ENCODE assay signal across 8 cellular contexts in the genomic region with DNA sequence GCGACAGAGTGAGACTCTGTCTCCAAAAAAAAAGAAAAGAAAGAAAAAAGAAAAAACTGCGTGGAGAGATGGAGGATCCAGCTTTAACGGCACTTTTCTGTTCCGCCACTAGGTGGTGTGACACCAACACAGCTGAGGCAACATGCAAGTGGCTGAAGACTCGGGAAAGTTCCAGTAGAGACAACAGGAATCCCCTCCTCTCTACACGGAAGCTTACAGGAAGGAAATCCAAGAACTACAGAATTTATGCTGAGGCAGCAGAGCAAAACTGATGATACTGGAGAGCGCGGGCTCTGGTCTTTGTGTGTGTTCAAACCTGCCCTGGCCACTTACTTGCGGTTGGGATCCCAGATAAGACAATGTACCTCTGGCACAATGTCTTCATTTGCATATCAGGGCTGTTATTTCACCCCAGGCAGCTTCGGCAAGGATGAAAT. TPM values are rescaled to one million over a fixed set of nuclear protein-coding genes. Genes with fewer than 3 reads are reported as not detected.
DNase-seq lines count a peak whose midpoint lies in the region; ATAC-seq and TF ChIP-seq lines count a peak whose summit lies in the region.

No MANE protein-coding gene starts in this region.

- H3K4me1 ChIP-seq in DND-41 (ENCODE audit: insufficient read depth, low read length): peaks cover 55% of the 10 kb centered on the region
- H3K4me1 ChIP-seq in neural progenitor cell: peaks cover 13% of the 10 kb centered on the region
- peaks cover 60 to 81% (median 67%) of the 10 kb centered on the region in 4 donors for H3K4me1 ChIP-seq in upper lobe of left lung

- H3K27ac ChIP-seq in DND-41 (ENCODE audit: low read length) (peak overlapping the region; percentile 15; the same call in 1 of the 2 replicates), neural progenitor cell (peak overlapping the region; percentile 61), upper lobe of left lung (peak overlapping the region; percentile 72 to 83 (median 78))

- no peak overlapping the region for H2AFZ ChIP-seq in DND-41 (ENCODE audit: low read depth, low read length)
- no peak overlapping the region for H2AFZ ChIP-seq in neural progenitor cell (replicated peaks)

- H3K4me1 Mint-ChIP-seq in activated naive CD4-positive, alpha-beta T cell treated with anti-CD3 and anti-CD28 coated beads, Interleukin-2, amount 50 U/mL, for 24 hours: peaks cover 90% of the 10 kb centered on the region
- peaks cover 28% of the 10 kb centered on the region for H3K4me1 Mint-ChIP-seq in neural progenitor cell

- TF ChIP-seq CTCF in DND-41 (IDR thresholded peaks at IDR 0.05; ENCODE audit: borderline replicate concordance, extremely low read depth, low read length, poor library complexity, severe bottlenecking) (peak; percentile 81), neural progenitor cell (IDR thresholded peaks at IDR 0.05) (peak; percentile 91), upper lobe of left lung (IDR thresholded peaks at IDR 0.05) (peak; percentile 72 to 89 (median 82))

- H3K79me2 ChIP-seq in DND-41 (ENCODE audit: insufficient read depth, low read length): peaks cover 100% of the 10 kb centered on the region
- H3K79me2 ChIP-seq in neural progenitor cell (ENCODE audit: low read depth): peaks cover 99% of the 10 kb centered on the region

- peak; percentile 46 for TF ChIP-seq RAD21 in Ishikawa (IDR thresholded peaks at IDR 0.05; ENCODE audit: low read depth)

- ATAC-seq in DND-41 (ENCODE audit: insufficient read depth, low read depth) (peak; percentile 76), upper lobe of left lung (ENCODE audit: low FRiP score in 2 of 2) (peak; percentile 74 to 85), GM19463 (IDR thresholded peaks at IDR 0.05; ENCODE audit: unreplicated experiment) (no peak)

- peaks cover 40% of the 10 kb centered on the region for H3K36me3 ChIP-seq in DND-41 (ENCODE audit: insufficient read depth, low read length)
- H3K36me3 ChIP-seq in neural progenitor cell: no peaks in the 10 kb centered on the region
- H3K36me3 ChIP-seq in upper lobe of left lung: peaks cover 0 to 8% (median 0%) of the 10 kb centered on the region in 4 donors

- H3K4me3 ChIP-seq in DND-41 (ENCODE audit: low read depth in 1 of 2, low read length in 2 of 2) (no peak overlapping the region), neural progenitor cell (no peak overlapping the region), upper lobe of left lung (no peak overlapping the region)

- H3K9me3 Mint-ChIP-seq in activated naive CD4-positive, alpha-beta T cell treated with anti-CD3 and anti-CD28 coated beads, Interleukin-2, amount 50 U/mL, for 24 hours: no peaks in the 10 kb centered on the region
- H3K9me3 Mint-ChIP-seq in neural progenitor cell: no peaks in the 10 kb centered on the region

- peaks cover 2% of the 10 kb centered on the region for H3K36me3 Mint-ChIP-seq in activated naive CD4-positive, alpha-beta T cell treated with anti-CD3 and anti-CD28 coated beads, Interleukin-2, amount 50 U/mL, for 24 hours
- H3K36me3 Mint-ChIP-seq in neural progenitor cell: peaks cover 2% of the 10 kb centered on the region

- DNase-seq in DND-41 (peak; percentile 67), SHP77 treated with DMSO at 0.1 percent for 48 hours (lab: John Stamatoyannopoulos, UW) (peak; percentile 65), foreskin melanocyte (peak; percentile 72), neural progenitor cell (ENCODE audit: low spot score) (peak; percentile 79), upper lobe of left lung (peak in 1 of 2 donors; percentile 74)

- peak overlapping the region; percentile 97 for H3K27ac Mint-ChIP-seq in activated naive CD4-positive, alpha-beta T cell treated with anti-CD3 and anti-CD28 coated beads, Interleukin-2, amount 50 U/mL, for 24 hours
- peak overlapping the region; percentile 90 for H3K27ac Mint-ChIP-seq in neural progenitor cell

- TF ChIP-seq POLR2A in upper lobe of left lung (IDR thresholded peaks at IDR 0.05): no peak

- H3K4me3 Mint-ChIP-seq in activated naive CD4-positive, alpha-beta T cell treated with anti-CD3 and anti-CD28 coated beads, Interleukin-2, amount 50 U/mL, for 24 hours: peak overlapping the region; percentile 51
- peak overlapping the region; percentile 21 for H3K4me3 Mint-ChIP-seq in neural progenitor cell

- WGBS in upper lobe of left lung, 2 donors: 1 to 8% methylated on average over 7 to 10 of the region's 10 CpGs

- H3K9me3 ChIP-seq in DND-41 (ENCODE audit: insufficient read depth, low read length, severe bottlenecking) (no peaks in the 10 kb centered on the region), neural progenitor cell (ENCODE audit: low read depth) (no peaks in the 10 kb centered on the region), upper lobe of left lung (no peaks in the 10 kb centered on the region)

- H3K9ac ChIP-seq in DND-41 (ENCODE audit: low read depth, low read length): no peak overlapping the region
- no peak overlapping the region for H3K9ac ChIP-seq in neural progenitor cell

- H4K20me1 ChIP-seq in DND-41 (ENCODE audit: insufficient read depth, low read length): peaks cover 97% of the 10 kb centered on the region
- peaks cover 99% of the 10 kb centered on the region for H4K20me1 ChIP-seq in neural progenitor cell (ENCODE audit: low read depth)

- H3K4me2 ChIP-seq in DND-41 (ENCODE audit: insufficient read depth, low read length): no peak overlapping the region
- H3K4me2 ChIP-seq in neural progenitor cell: peak overlapping the region; percentile 57

- H3K27me3 Mint-ChIP-seq in activated naive CD4-positive, alpha-beta T cell treated with anti-CD3 and anti-CD28 coated beads, Interleukin-2, amount 50 U/mL, for 24 hours: no peaks in the 10 kb centered on the region
- H3K27me3 Mint-ChIP-seq in neural progenitor cell (ENCODE audit: insufficient read depth, low read depth): peaks cover 6% of the 10 kb centered on the region

- no peaks in the 10 kb centered on the region for H3K27me3 ChIP-seq in DND-41 (ENCODE audit: insufficient read depth, low read length, poor library complexity)
- no peaks in the 10 kb centered on the region for H3K27me3 ChIP-seq in neural progenitor cell
- H3K27me3 ChIP-seq in upper lobe of left lung: no peaks in the 10 kb centered on the region

- H3F3A ChIP-seq in neural progenitor cell (ENCODE audit: low read depth): peaks cover 24% of the 10 kb centered on the region

- no peak for TF ChIP-seq EP300 in Ishikawa (IDR thresholded peaks at IDR 0.05; ENCODE audit: borderline replicate concordance)
- TF ChIP-seq EP300 in upper lobe of left lung (IDR thresholded peaks at IDR 0.05): peak in 1 of 4 donors; percentile 59

TF ChIP-seq in Ishikawa, 13 proteins besides CTCF, POLR2A, EP300 and RAD21:
- TF ChIP-seq NFIC (IDR thresholded peaks at IDR 0.05): no peak
- TF ChIP-seq, protein P1, sequence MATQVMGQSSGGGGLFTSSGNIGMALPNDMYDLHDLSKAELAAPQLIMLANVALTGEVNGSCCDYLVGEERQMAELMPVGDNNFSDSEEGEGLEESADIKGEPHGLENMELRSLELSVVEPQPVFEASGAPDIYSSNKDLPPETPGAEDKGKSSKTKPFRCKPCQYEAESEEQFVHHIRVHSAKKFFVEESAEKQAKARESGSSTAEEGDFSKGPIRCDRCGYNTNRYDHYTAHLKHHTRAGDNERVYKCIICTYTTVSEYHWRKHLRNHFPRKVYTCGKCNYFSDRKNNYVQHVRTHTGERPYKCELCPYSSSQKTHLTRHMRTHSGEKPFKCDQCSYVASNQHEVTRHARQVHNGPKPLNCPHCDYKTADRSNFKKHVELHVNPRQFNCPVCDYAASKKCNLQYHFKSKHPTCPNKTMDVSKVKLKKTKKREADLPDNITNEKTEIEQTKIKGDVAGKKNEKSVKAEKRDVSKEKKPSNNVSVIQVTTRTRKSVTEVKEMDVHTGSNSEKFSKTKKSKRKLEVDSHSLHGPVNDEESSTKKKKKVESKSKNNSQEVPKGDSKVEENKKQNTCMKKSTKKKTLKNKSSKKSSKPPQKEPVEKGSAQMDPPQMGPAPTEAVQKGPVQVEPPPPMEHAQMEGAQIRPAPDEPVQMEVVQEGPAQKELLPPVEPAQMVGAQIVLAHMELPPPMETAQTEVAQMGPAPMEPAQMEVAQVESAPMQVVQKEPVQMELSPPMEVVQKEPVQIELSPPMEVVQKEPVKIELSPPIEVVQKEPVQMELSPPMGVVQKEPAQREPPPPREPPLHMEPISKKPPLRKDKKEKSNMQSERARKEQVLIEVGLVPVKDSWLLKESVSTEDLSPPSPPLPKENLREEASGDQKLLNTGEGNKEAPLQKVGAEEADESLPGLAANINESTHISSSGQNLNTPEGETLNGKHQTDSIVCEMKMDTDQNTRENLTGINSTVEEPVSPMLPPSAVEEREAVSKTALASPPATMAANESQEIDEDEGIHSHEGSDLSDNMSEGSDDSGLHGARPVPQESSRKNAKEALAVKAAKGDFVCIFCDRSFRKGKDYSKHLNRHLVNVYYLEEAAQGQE (IDR thresholded peaks at IDR 0.05; ENCODE audit: low read depth): no peak
- TF ChIP-seq EGR1 (IDR thresholded peaks at IDR 0.05): no peak
- no peak for TF ChIP-seq TCF12 (IDR thresholded peaks at IDR 0.05; ENCODE audit: low read depth)
- TF ChIP-seq, protein P2, sequence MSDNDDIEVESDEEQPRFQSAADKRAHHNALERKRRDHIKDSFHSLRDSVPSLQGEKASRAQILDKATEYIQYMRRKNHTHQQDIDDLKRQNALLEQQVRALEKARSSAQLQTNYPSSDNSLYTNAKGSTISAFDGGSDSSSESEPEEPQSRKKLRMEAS (IDR thresholded peaks at IDR 0.05): no peak
- no peak for TF ChIP-seq CREB1 (IDR thresholded peaks at IDR 0.05; ENCODE audit: low read depth)
- TF ChIP-seq, protein P3, sequence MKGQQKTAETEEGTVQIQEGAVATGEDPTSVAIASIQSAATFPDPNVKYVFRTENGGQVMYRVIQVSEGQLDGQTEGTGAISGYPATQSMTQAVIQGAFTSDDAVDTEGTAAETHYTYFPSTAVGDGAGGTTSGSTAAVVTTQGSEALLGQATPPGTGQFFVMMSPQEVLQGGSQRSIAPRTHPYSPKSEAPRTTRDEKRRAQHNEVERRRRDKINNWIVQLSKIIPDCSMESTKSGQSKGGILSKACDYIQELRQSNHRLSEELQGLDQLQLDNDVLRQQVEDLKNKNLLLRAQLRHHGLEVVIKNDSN (IDR thresholded peaks at IDR 0.05): no peak
- no peak for TF ChIP-seq TEAD4 (IDR thresholded peaks at IDR 0.05)
- no peak for TF ChIP-seq YY1 (IDR thresholded peaks at IDR 0.05; ENCODE audit: low read depth)
- no peak for TF ChIP-seq ZBTB7A (IDR thresholded peaks at IDR 0.05; ENCODE audit: low read depth)
- no peak for TF ChIP-seq CEBPB (IDR thresholded peaks at IDR 0.05)

RNA-seq across cellular contexts. Expression of a gene that starts 9.9 kb away (rescaled TPM):
- total RNA-seq in neural progenitor cell (ENCODE audit: low replicate concordance) (77.8 and 83.5 TPM in 2 replicates), upper lobe of left lung (100 to 1,000 TPM in 1 of 6 donors, 10 to 100 TPM in 5; 64.4 to 116 (median 68.5) TPM)

RNA-seq across cellular contexts. Expression of a gene that starts 54.0 kb away (rescaled TPM):
- total RNA-seq in neural progenitor cell (ENCODE audit: low replicate concordance) (2.2 and 12.4 TPM in 2 replicates), upper lobe of left lung (100 to 1,000 TPM in 4 of 6 donors, 10 to 100 TPM in 2; 20.6 to 414 (median 115) TPM)

Comparison
In these comparisons a context has a peak if more than half of its experiments do, and no peak if none do; other contexts are left out.
1. H3K27ac ChIP-seq: peak in every context shown above with its lines; median percentile 78 in upper lobe of left lung; 61 in neural progenitor cell; 15 in DND-41.